ENCODE assay signal across 26 cellular contexts in the genomic region with DNA sequence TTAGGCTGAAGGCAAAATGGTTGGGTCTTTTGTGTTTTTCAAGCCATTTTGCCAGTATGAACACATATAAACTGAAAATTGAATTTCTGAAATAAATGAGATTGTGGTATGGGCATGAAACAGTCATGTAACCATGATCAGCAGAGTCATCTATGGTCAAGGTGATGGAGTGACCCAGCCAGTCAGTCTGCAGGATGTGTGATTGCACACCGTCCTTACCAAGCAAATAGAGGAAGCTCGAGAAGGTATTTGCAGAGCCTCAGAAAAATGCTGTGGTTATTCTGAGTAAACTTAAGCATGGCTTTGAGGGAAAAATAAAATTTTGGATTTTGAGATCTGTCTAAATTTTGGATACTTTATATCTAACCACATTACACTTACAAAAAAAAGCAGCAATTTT.
DNase-seq lines count a peak whose midpoint lies in the region; ATAC-seq, FAIRE-seq and TF ChIP-seq lines count a peak whose summit lies in the region.
"Had no signal": no experiment of that assay in that cellular context is flagged by ENCODE, and none has a peak within 500 bp of the region (broad histone marks: within the 10 kb centered on the region; RNA-seq: fewer than 3 reads in every experiment).

No MANE protein-coding gene starts in this region.

- no peaks in the 10 kb centered on the region for H3F3A ChIP-seq in PC-3 (ENCODE audit: low read length, unreplicated experiment)

- TF ChIP-seq POLR2A in HepG2 (IDR thresholded peaks at IDR 0.05; ENCODE audit: insufficient read depth in 1 of 2, low read depth in 2 of 2, low read length in 2 of 2) (no peak), right lobe of liver (IDR thresholded peaks at IDR 0.05) (no peak)

- H3K4me3 ChIP-seq in HepG2 (replicated peaks in 1 of 3; ENCODE audit: insufficient read depth in 1 of 3, low read depth in 2 of 3, low read length in 3 of 3): no peak overlapping the region
- H3K4me3 ChIP-seq in right lobe of liver: no peak overlapping the region
- H3K4me3 ChIP-seq in PC-3 (ENCODE audit: low read length): no peak overlapping the region
- H3K4me3 ChIP-seq in effector memory CD4-positive, alpha-beta T cell (ENCODE audit: insufficient read depth, low read depth, low read length, poor library complexity, severe bottlenecking): no peak overlapping the region
- H3K4me3 ChIP-seq: K562, PC-9 had no signal

- TF ChIP-seq RAD21 in HepG2 (CRISPR knock-in tag; IDR thresholded peaks at IDR 0.05): no peak

- TF ChIP-seq CTCF in HepG2 (CRISPR knock-in tag; IDR thresholded peaks at IDR 0.05): no peak
- no peak for TF ChIP-seq CTCF in right lobe of liver (IDR thresholded peaks at IDR 0.05)
- no peak for TF ChIP-seq CTCF in PC-3 (conservative IDR thresholded peaks at IDR 0.05; ENCODE audit: low read depth, low read length)

- peaks cover 33% of the 10 kb centered on the region for H3K4me1 ChIP-seq in HepG2 (ENCODE audit: insufficient read depth, low read length)
- peaks cover 0 to 4% (median 0%) of the 10 kb centered on the region in 4 donors for H3K4me1 ChIP-seq in right lobe of liver
- H3K4me1 ChIP-seq in PC-3 (ENCODE audit: insufficient read depth, low read length): 0 out of 2 replicates have a peak, but pooled peaks cover 6% of the 10 kb centered on the region
- H3K4me1 ChIP-seq in effector memory CD4-positive, alpha-beta T cell (ENCODE audit: control insufficient read depth, insufficient read depth, low read length, poor library complexity, severe bottlenecking): no peaks in the 10 kb centered on the region

- no peaks in the 10 kb centered on the region for H3K9me2 ChIP-seq in PC-3 (replicated peaks; ENCODE audit: low read length)

- H3K36me3 ChIP-seq in HepG2 (replicated peaks in 1 of 2; ENCODE audit: control insufficient read depth in 1 of 2, insufficient read depth in 2 of 2, low read length in 2 of 2): no peaks in the 10 kb centered on the region
- H3K36me3 ChIP-seq in right lobe of liver: no peaks in the 10 kb centered on the region
- H3K36me3 ChIP-seq in PC-3 (ENCODE audit: low read depth, low read length): no peaks in the 10 kb centered on the region; the same call in 1 of the 2 replicates
- H3K36me3 ChIP-seq in effector memory CD4-positive, alpha-beta T cell (ENCODE audit: control insufficient read depth, insufficient read depth, low read length): no peaks in the 10 kb centered on the region

- H3K9me3 ChIP-seq in HepG2 (ENCODE audit: low read length): no peaks in the 10 kb centered on the region
- no peaks in the 10 kb centered on the region for H3K9me3 ChIP-seq in right lobe of liver
- no peaks in the 10 kb centered on the region for H3K9me3 ChIP-seq in PC-3 (ENCODE audit: low read length)
- no peaks in the 10 kb centered on the region for H3K9me3 ChIP-seq in effector memory CD4-positive, alpha-beta T cell (ENCODE audit: control insufficient read depth, low read length)
- H3K9me3 ChIP-seq: Caco-2 had no signal

- POLR2A ChIA-PET in HepG2 (lab: Yijun Ruan, JAX) (no interaction called here), PC-3 (lab: Charles Lee; ENCODE audit: unreplicated experiment) (no interaction called here)

- in situ Hi-C loops in HepG2 (cut with HindIII; ENCODE audit: extremely low pct_ligation_motif_present, low pct_unique_long_range_greater_than_20kb): no loop called here

- H3K79me2 ChIP-seq in HepG2 (ENCODE audit: insufficient read depth, low read length) (no peaks in the 10 kb centered on the region), PC-3 (ENCODE audit: low read length) (no peaks in the 10 kb centered on the region)

- FAIRE-seq in HepG2 (lab: Jason Lieb, UNC): no peak
- FAIRE-seq: A204.1, GM12892, GM19239, H54, K562 had no signal

- intact Hi-C loops in HepG2 (cut with micrococcal nuclease; ENCODE audit: unreplicated experiment): loop anchor here (10.0 kb wide), 1 partner anchor 177 kb away; no protein-coding TSS in a partner anchor
- intact Hi-C loops in right lobe of liver (cut with DNase I): no loop called here
- intact Hi-C loops in PC-3 (cut with micrococcal nuclease): no loop called here

- TF ChIP-seq EP300 in HepG2 (IDR thresholded peaks at IDR 0.05; ENCODE audit: low read depth in 2 of 2, low read length in 2 of 2): peak in 1 of 2 experiments; percentile 18; a peak in 1 of 4 replicates
- TF ChIP-seq EP300 in HepG2 (CRISPR knock-in tag; IDR thresholded peaks at IDR 0.05; ENCODE audit: borderline replicate concordance): no peak

- H3K4me2 ChIP-seq in HepG2 (ENCODE audit: low read depth, low read length) (no peak overlapping the region), PC-3 (ENCODE audit: low read length) (no peak overlapping the region)
- H3K4me2 ChIP-seq: PC-9 had no signal

- BruUV-seq in HepG2 (replicated peaks; lab: Mats Ljungman, UMichigan) (no TSS peak), PC-3 (replicated peaks; lab: Mats Ljungman, UMichigan) (no TSS peak)

- H3K27me3 ChIP-seq in HepG2 (ENCODE audit: control insufficient read depth in 1 of 2, insufficient read depth in 2 of 2, low read length in 2 of 2): no peaks in the 10 kb centered on the region
- no peaks in the 10 kb centered on the region for H3K27me3 ChIP-seq in right lobe of liver
- H3K27me3 ChIP-seq in PC-3 (ENCODE audit: low read length): no peaks in the 10 kb centered on the region
- no peaks in the 10 kb centered on the region for H3K27me3 ChIP-seq in effector memory CD4-positive, alpha-beta T cell (replicated peaks; ENCODE audit: control insufficient read depth, insufficient read depth, low read length, poor library complexity, severe bottlenecking)

- WGBS in HepG2 (ENCODE audit: low lambda C conversion rate): 0% methylated on average over 2 of the region's 2 CpGs
- 24% methylated on average over 2 of the region's 2 CpGs for WGBS in right lobe of liver (ENCODE audit: insufficient coverage, low coverage, low lambda C conversion rate, missing lambda C conversion rate)

- DNase-seq in HepG2 (ENCODE audit: low spot score) (peak; percentile 46), right lobe of liver (no peak), MV-4-11 (lab: John Stamatoyannopoulos, UW) (peak; percentile 9), PC-3 (peak; percentile 46), kidney tubule cell (ENCODE audit: low spot score) (peak; percentile 16), A172 (ENCODE audit: low spot score) (no peak), NCI-H2196 (lab: John Stamatoyannopoulos, UW; ENCODE audit: unreplicated experiment) (no peak)
- no peak for DNase-seq in effector memory CD4-positive, alpha-beta T cell
- DNase-seq: C1 segment of cervical spinal cord; Caco-2; CD8-positive, alpha-beta T cell; NCI-H1417; NCI-H1694; NCI-H2029 treated with DMSO at 0.1 percent for 48 hours; NCI-H2227 treated with DMSO at 0.1 percent for 48 hours; NCI-H510A; NCI-H69; T-helper 17 cell; T1000 had no signal

- H4K20me1 ChIP-seq in HepG2 (ENCODE audit: insufficient read depth, low read length) (no peaks in the 10 kb centered on the region), PC-3 (ENCODE audit: low read length) (no peaks in the 10 kb centered on the region)

- H2AFZ ChIP-seq in HepG2 (ENCODE audit: low read length): no peak overlapping the region
- H2AFZ ChIP-seq in PC-3 (ENCODE audit: low read length): no peak overlapping the region
- H2AFZ ChIP-seq: PC-9 had no signal

- CTCF ChIA-PET in HepG2 (lab: Yijun Ruan, JAX; ENCODE audit: low intra/inter-chr PET ratio, low total read pairs): no interaction called here
- CTCF ChIA-PET in PC-3 (lab: Charles Lee): no interaction called here

- no peak overlapping the region for H3K9ac ChIP-seq in HepG2 (ENCODE audit: insufficient read depth, low read depth, low read length)
- H3K9ac ChIP-seq in PC-3 (ENCODE audit: low read length): no peak overlapping the region

- ATAC-seq in HepG2: peak; percentile 51
- no peak for ATAC-seq in right lobe of liver
- ATAC-seq in PC-3: peak; percentile 66
- ATAC-seq: CD8-positive, alpha-beta T cell; K562; Right ventricle myocardium inferior; T-helper 17 cell had no signal

- no peak overlapping the region for H3K27ac ChIP-seq in HepG2 (ENCODE audit: extremely low read length, insufficient read depth, low read length)
- no peak overlapping the region for H3K27ac ChIP-seq in right lobe of liver
- H3K27ac ChIP-seq in PC-3 (ENCODE audit: low read length): no peak overlapping the region
- no peak overlapping the region for H3K27ac ChIP-seq in effector memory CD4-positive, alpha-beta T cell (ENCODE audit: insufficient read depth, low read length, poor library complexity, severe bottlenecking)
- H3K27ac ChIP-seq: PC-9 had no signal

TF ChIP-seq in HepG2, 621 proteins besides CTCF, POLR2A, EP300 and RAD21 (continues in another document):
- no peak for TF ChIP-seq HDAC1 (CRISPR knock-in tag; IDR thresholded peaks at IDR 0.05)
- TF ChIP-seq NFIC (IDR thresholded peaks at IDR 0.05; ENCODE audit: low read length): no peak
- TF ChIP-seq RXRB (CRISPR knock-in tag; IDR thresholded peaks at IDR 0.05; ENCODE audit: borderline replicate concordance): 0 out of 2 replicates have a peak, but pooled peaks have one; percentile 25
- TF ChIP-seq FOXA1 (IDR thresholded peaks at IDR 0.05): no peak
- peak; percentile 58 for TF ChIP-seq FOXA1 (CRISPR knock-in tag; IDR thresholded peaks at IDR 0.05)
- TF ChIP-seq TEAD3 (CRISPR knock-in tag; optimal IDR thresholded peaks at IDR 0.05; ENCODE audit: borderline replicate concordance): no peak
- TF ChIP-seq TOPORS (CRISPR knock-in tag; IDR thresholded peaks at IDR 0.05): no peak
- TF ChIP-seq, protein P1, sequence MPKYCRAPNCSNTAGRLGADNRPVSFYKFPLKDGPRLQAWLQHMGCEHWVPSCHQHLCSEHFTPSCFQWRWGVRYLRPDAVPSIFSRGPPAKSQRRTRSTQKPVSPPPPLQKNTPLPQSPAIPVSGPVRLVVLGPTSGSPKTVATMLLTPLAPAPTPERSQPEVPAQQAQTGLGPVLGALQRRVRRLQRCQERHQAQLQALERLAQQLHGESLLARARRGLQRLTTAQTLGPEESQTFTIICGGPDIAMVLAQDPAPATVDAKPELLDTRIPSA (CRISPR knock-in tag; IDR thresholded peaks at IDR 0.05; ENCODE audit: borderline replicate concordance): no peak
- TF ChIP-seq, protein P2, sequence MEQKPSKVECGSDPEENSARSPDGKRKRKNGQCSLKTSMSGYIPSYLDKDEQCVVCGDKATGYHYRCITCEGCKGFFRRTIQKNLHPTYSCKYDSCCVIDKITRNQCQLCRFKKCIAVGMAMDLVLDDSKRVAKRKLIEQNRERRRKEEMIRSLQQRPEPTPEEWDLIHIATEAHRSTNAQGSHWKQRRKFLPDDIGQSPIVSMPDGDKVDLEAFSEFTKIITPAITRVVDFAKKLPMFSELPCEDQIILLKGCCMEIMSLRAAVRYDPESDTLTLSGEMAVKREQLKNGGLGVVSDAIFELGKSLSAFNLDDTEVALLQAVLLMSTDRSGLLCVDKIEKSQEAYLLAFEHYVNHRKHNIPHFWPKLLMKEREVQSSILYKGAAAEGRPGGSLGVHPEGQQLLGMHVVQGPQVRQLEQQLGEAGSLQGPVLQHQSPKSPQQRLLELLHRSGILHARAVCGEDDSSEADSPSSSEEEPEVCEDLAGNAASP (CRISPR knock-in tag; IDR thresholded peaks at IDR 0.05; ENCODE audit: borderline replicate concordance): peak; percentile 72; the same call in 1 of the 2 replicates
- no peak for TF ChIP-seq ZNF746 (CRISPR knock-in tag; IDR thresholded peaks at IDR 0.05)
- TF ChIP-seq GLI4 (CRISPR knock-in tag; IDR thresholded peaks at IDR 0.05; ENCODE audit: borderline replicate concordance): no peak
- TF ChIP-seq TMF1 (CRISPR knock-in tag; IDR thresholded peaks at IDR 0.05; ENCODE audit: low read depth): no peak

Comparison
In these comparisons a context has a peak if more than half of its experiments do, and no peak if none do; other contexts are left out.
1. ATAC-seq: peak in HepG2 (single experiment) and PC-3 (single experiment); none in right lobe of liver (0 of 4).
2. DNase-seq: peak in HepG2 (single experiment), MV-4-11 (single experiment), PC-3 (single experiment) and kidney tubule cell (single experiment); none in right lobe of liver (0 of 3), A172 (single experiment), NCI-H2196 (single experiment) and effector memory CD4-positive, alpha-beta T cell (0 of 3).